17 cellular contexts compared by ENCODE assay signal in genomic region chr3:33900809-33901505, GRCh38.
"Had no signal": no experiment of that assay in that cellular context is flagged by ENCODE, and none has a peak within 500 bp of the region (broad histone marks: within the 10 kb centered on the region; RNA-seq: fewer than 3 reads in every experiment).

No MANE protein-coding gene starts in this region.

- H3K27ac ChIP-seq: neutrophil, thyroid gland had no signal

- H3K9me3 ChIP-seq: mucosa of descending colon, neutrophil, thyroid gland had no signal

- H3K27me3 ChIP-seq: neutrophil, thyroid gland had no signal

- H3K36me3 ChIP-seq: neutrophil, thyroid gland had no signal

- ATAC-seq: activated CD8-positive, alpha-beta T cell treated with anti-CD3 and anti-CD28 coated beads for 36 hours; activated T-cell treated with anti-CD3 and anti-CD28 coated beads, Interleukin-2, amount 50 U/mL, for 72 hours; esophagus mucosa; left colon; mucosa of descending colon; naive thymus-derived CD4-positive, alpha-beta T cell; stimulated activated memory B cell treated with anti-CD40 and anti-IgM and Interleukin-4, amounts not matched to agents 10 μg/mL and 1 μg/mL and 100 μg/mL, for 72 hours had no signal

- DNase-seq: activated B cell treated with CpG ODN at 0.5 μM for 24 hours; activated CD4-positive, alpha-beta T cell treated with anti-CD3 and anti-CD28 coated beads for 48 hours; activated CD8-positive, alpha-beta memory T cell treated with anti-CD3 and anti-CD28 coated beads, Interleukin-2, amount 50 U/mL, for 48 hours; activated CD8-positive, alpha-beta T cell treated with anti-CD3 and anti-CD28 coated beads for 36 hours; activated gamma-delta T cell treated with Interleukin-2 at 50 U/mL for 16 hours; activated T-cell treated with anti-CD3 and anti-CD28 coated beads, Interleukin-2, amount 50 U/mL, for 72 hours; amniotic stem cell; foreskin fibroblast; head of caudate nucleus; immature natural killer cell; left colon; mucosa of descending colon; naive thymus-derived CD4-positive, alpha-beta T cell; thyroid gland had no signal

- H3K4me3 ChIP-seq: mucosa of descending colon, thyroid gland had no signal

- H3K4me1 ChIP-seq: thyroid gland had no signal
